ENCODE assay signal across 13 cellular contexts in the genomic region with DNA sequence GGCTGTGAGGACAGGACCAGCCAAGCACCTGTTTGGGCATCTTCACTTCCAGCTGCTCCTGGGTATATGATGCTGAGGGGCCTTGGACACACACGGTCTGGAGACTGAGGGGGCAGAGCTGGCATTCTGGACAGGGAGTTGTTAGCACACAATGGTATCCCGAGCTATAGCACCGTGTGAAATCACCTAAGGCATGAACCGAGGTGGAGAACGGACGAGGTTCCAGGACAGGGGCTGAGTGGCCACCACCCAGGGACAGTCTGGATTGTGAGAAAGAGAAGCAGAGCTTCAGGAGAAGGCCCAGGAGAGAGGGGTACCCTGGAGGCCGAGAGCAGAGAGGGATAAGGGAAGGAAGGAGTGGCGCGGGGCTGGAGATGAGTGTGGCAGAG.
A peak's percentile ranks its signal among the peaks of the same experiment; 100 is the strongest.
DNase-seq lines count a peak whose midpoint lies in the region; ATAC-seq and TF ChIP-seq lines count a peak whose summit lies in the region.
"Had no signal": no experiment of that assay in that cellular context is flagged by ENCODE, and none has a peak within 500 bp of the region (broad histone marks: within the 10 kb centered on the region; RNA-seq: fewer than 3 reads in every experiment).

No MANE protein-coding gene starts in this region.

- H3K4me1 Mint-ChIP-seq in natural killer cell treated with Interleukin-12 subunit alpha and Interleukin-12 subunit beta and Interleukin-15 and Interleukin-18, amount 100 ng/mL, for 72 hours (ENCODE audit: low read depth in 2 of 2): no peaks in the 10 kb centered on the region
- H3K4me1 Mint-ChIP-seq in natural killer cell: no peaks in the 10 kb centered on the region
- no peaks in the 10 kb centered on the region for H3K4me1 Mint-ChIP-seq in stimulated activated naive B cell treated with anti-CD40 and anti-IgM and Interleukin-4, amounts not matched to agents 10 μg/mL and 1 μg/mL and 100 μg/mL, for 72 hours
- H3K4me1 Mint-ChIP-seq: B cell had no signal

- no peak overlapping the region for H3K4ac ChIP-seq in neuronal stem cell (ENCODE audit: low read length)

- H2BK120ac ChIP-seq in neuronal stem cell (ENCODE audit: low read depth, low read length): no peak overlapping the region

- H3K27me3 ChIP-seq in neuronal stem cell (ENCODE audit: control insufficient read depth in 3 of 3, insufficient read depth in 3 of 3, low read depth in 1 of 3, low read length in 3 of 3): no peaks in the 10 kb centered on the region

- no peaks in the 10 kb centered on the region for H3K9me3 ChIP-seq in neuronal stem cell (replicated peaks in 1 of 2; ENCODE audit: control insufficient read depth in 2 of 2, insufficient read depth in 1 of 2, low read depth in 1 of 2, low read length in 2 of 2)
- H3K9me3 ChIP-seq: HAP-1 had no signal

- peak overlapping the region; percentile 46 for H3K23ac ChIP-seq in neuronal stem cell (ENCODE audit: low read depth, low read length, poor library complexity)

- H4K91ac ChIP-seq in neuronal stem cell (ENCODE audit: low read depth, low read length, poor library complexity): no peak overlapping the region

- no peak overlapping the region for H3K4me3 ChIP-seq in neuronal stem cell (ENCODE audit: low read length in 2 of 2)
- H3K4me3 ChIP-seq: GM12878, HAP-1 had no signal

- peaks cover 0 to 7% of the 10 kb centered on the region in 2 donors for H3K4me1 ChIP-seq in neuronal stem cell (ENCODE audit: control insufficient read depth in 2 of 2, insufficient read depth in 1 of 2, low read depth in 1 of 2, low read length in 2 of 2)
- H3K4me1 ChIP-seq: HAP-1 had no signal

- H3K27me3 Mint-ChIP-seq in natural killer cell treated with Interleukin-12 subunit alpha and Interleukin-12 subunit beta and Interleukin-15 and Interleukin-18, amount 100 ng/mL, for 72 hours: peaks cover under 1 to 4% of the 10 kb centered on the region in 2 donors
- no peaks in the 10 kb centered on the region for H3K27me3 Mint-ChIP-seq in natural killer cell (ENCODE audit: low read depth in 2 of 2)
- no peaks in the 10 kb centered on the region for H3K27me3 Mint-ChIP-seq in stimulated activated naive B cell treated with anti-CD40 and anti-IgM and Interleukin-4, amounts not matched to agents 10 μg/mL and 1 μg/mL and 100 μg/mL, for 72 hours
- H3K27me3 Mint-ChIP-seq: B cell; CD4-positive, alpha-beta T cell had no signal

- DNase-seq in natural killer cell treated with Interleukin-12 subunit alpha and Interleukin-12 subunit beta and Interleukin-15 and Interleukin-18, amount 100 ng/mL, for 72 hours (ENCODE audit: low spot score): no peak
- no peak for DNase-seq in natural killer cell
- no peak for DNase-seq in neuronal stem cell (ENCODE audit: low spot score)
- no peak for DNase-seq in stimulated activated naive B cell treated with anti-CD40 and anti-IgM and Interleukin-4, amounts not matched to agents 10 μg/mL and 1 μg/mL and 100 μg/mL, for 72 hours
- no peak for DNase-seq in germinal center (ENCODE audit: low spot score)
- DNase-seq in NCI-H510A treated with DMSO at 0.1 percent for 48 hours (lab: John Stamatoyannopoulos, UW): no peak
- DNase-seq: C1 segment of cervical spinal cord, DMS79 had no signal

- no peak overlapping the region for H2BK5ac ChIP-seq in neuronal stem cell (ENCODE audit: low read length)

- no peak overlapping the region for H2BK15ac ChIP-seq in neuronal stem cell (ENCODE audit: low read length)

- no CpG with 5 or more reads among the region's 9 CpGs for WGBS in neuronal stem cell (ENCODE audit: extremely low coverage in 2 of 2, insufficient read length in 2 of 2, insufficient replicate concordance in 1 of 2), 2 donors

- no peak overlapping the region for H2BK12ac ChIP-seq in neuronal stem cell (ENCODE audit: low read length)

- no peak overlapping the region for H2AFZ ChIP-seq in neuronal stem cell (ENCODE audit: low read length)

- H3K79me1 ChIP-seq in neuronal stem cell (ENCODE audit: low read depth, low read length): peaks cover 3% of the 10 kb centered on the region

- H4K8ac ChIP-seq in neuronal stem cell (ENCODE audit: low read depth, low read length): no peak overlapping the region

- no peak overlapping the region for H3K14ac ChIP-seq in neuronal stem cell (ENCODE audit: low read length)

- H3K36me3 Mint-ChIP-seq in natural killer cell treated with Interleukin-12 subunit alpha and Interleukin-12 subunit beta and Interleukin-15 and Interleukin-18, amount 100 ng/mL, for 72 hours: no peaks in the 10 kb centered on the region
- H3K36me3 Mint-ChIP-seq in natural killer cell: no peaks in the 10 kb centered on the region
- H3K36me3 Mint-ChIP-seq in stimulated activated naive B cell treated with anti-CD40 and anti-IgM and Interleukin-4, amounts not matched to agents 10 μg/mL and 1 μg/mL and 100 μg/mL, for 72 hours: no peaks in the 10 kb centered on the region

- H3K9ac ChIP-seq in neuronal stem cell (ENCODE audit: low read depth, low read length, poor library complexity): no peak overlapping the region

- H3K36me3 ChIP-seq in neuronal stem cell (replicated peaks in 1 of 2; ENCODE audit: control insufficient read depth in 2 of 2, insufficient read depth in 2 of 2, low read length in 2 of 2): no peaks in the 10 kb centered on the region
- H3K36me3 ChIP-seq: HAP-1 had no signal

- ATAC-seq in natural killer cell treated with Interleukin-12 subunit alpha and Interleukin-12 subunit beta and Interleukin-15 and Interleukin-18, amount 100 ng/mL, for 72 hours: peak; percentile 22 to 26
- ATAC-seq in natural killer cell: no peak
- ATAC-seq in stimulated activated naive B cell treated with anti-CD40 and anti-IgM and Interleukin-4, amounts not matched to agents 10 μg/mL and 1 μg/mL and 100 μg/mL, for 72 hours (replicated peaks): no peak
- no peak for ATAC-seq in esophagus mucosa
- ATAC-seq: GM12878 had no signal

- H3K9me3 Mint-ChIP-seq in natural killer cell treated with Interleukin-12 subunit alpha and Interleukin-12 subunit beta and Interleukin-15 and Interleukin-18, amount 100 ng/mL, for 72 hours: no peaks in the 10 kb centered on the region
- peaks cover 0 to 2% of the 10 kb centered on the region in 2 donors for H3K9me3 Mint-ChIP-seq in natural killer cell
- peaks cover 0 to 1% of the 10 kb centered on the region in 2 donors for H3K9me3 Mint-ChIP-seq in stimulated activated naive B cell treated with anti-CD40 and anti-IgM and Interleukin-4, amounts not matched to agents 10 μg/mL and 1 μg/mL and 100 μg/mL, for 72 hours
- H3K9me3 Mint-ChIP-seq: CD4-positive, alpha-beta T cell had no signal

- H3K18ac ChIP-seq in neuronal stem cell (ENCODE audit: low read length): no peak overlapping the region

- H3K4me2 ChIP-seq in neuronal stem cell (ENCODE audit: insufficient read depth, low read length, poor library complexity, severe bottlenecking): no peak overlapping the region

- H2AK5ac ChIP-seq in neuronal stem cell (ENCODE audit: low read depth, low read length): no peak overlapping the region

- TF ChIP-seq CTCF in natural killer cell (IDR thresholded peaks at IDR 0.05): no peak

- H3K27ac Mint-ChIP-seq in natural killer cell treated with Interleukin-12 subunit alpha and Interleukin-12 subunit beta and Interleukin-15 and Interleukin-18, amount 100 ng/mL, for 72 hours: no peak overlapping the region
- no peak overlapping the region for H3K27ac Mint-ChIP-seq in natural killer cell
- peak overlapping the region; percentile 1 for H3K27ac Mint-ChIP-seq in stimulated activated naive B cell treated with anti-CD40 and anti-IgM and Interleukin-4, amounts not matched to agents 10 μg/mL and 1 μg/mL and 100 μg/mL, for 72 hours
- H3K27ac Mint-ChIP-seq: B cell; CD4-positive, alpha-beta T cell had no signal

- no peak overlapping the region for H3K4me3 Mint-ChIP-seq in natural killer cell treated with Interleukin-12 subunit alpha and Interleukin-12 subunit beta and Interleukin-15 and Interleukin-18, amount 100 ng/mL, for 72 hours
- H3K4me3 Mint-ChIP-seq in natural killer cell: no peak overlapping the region
- H3K4me3 Mint-ChIP-seq in stimulated activated naive B cell treated with anti-CD40 and anti-IgM and Interleukin-4, amounts not matched to agents 10 μg/mL and 1 μg/mL and 100 μg/mL, for 72 hours: no peak overlapping the region
- H3K4me3 Mint-ChIP-seq: B cell; CD4-positive, alpha-beta T cell had no signal

- no peak overlapping the region for H3K27ac ChIP-seq in neuronal stem cell (replicated peaks; ENCODE audit: low read length)

- intact Hi-C loops in natural killer cell (cut with micrococcal nuclease): no loop called here

Comparison
In these comparisons a context has a peak if more than half of its experiments do, and no peak if none do; other contexts are left out.
1. ATAC-seq: peak in natural killer cell treated with Interleukin-12 subunit alpha and Interleukin-12 subunit beta and Interleukin-15 and Interleukin-18, amount 100 ng/mL, for 72 hours (2 of 2); none in natural killer cell (0 of 3), stimulated activated naive B cell treated with anti-CD40 and anti-IgM and Interleukin-4, amounts not matched to agents 10 μg/mL and 1 μg/mL and 100 μg/mL, for 72 hours (0 of 2) and esophagus mucosa (single experiment).